Comparison of ENCODE assay signal across 1 cellular context in the genomic region with DNA sequence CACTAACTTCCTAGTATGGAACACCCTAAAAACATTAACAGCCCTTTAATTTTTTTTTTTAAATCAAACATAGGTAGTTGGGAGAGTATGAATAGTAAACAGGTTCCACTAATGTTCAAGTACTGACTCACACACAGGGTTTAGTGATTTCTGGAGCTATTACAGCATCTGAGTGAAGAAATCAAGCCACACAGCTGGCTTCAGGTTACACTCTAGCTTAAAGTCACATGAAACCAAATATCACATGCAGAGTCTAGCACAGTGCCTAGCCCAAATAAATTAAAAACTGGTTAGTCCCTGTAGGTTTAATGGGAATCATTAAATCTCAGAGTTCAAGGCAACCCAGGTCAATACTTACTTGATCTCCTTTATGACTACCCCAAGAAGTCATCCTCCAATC.
TF ChIP-seq lines count a peak whose summit lies in the region.

No MANE protein-coding gene starts in this region.

TF ChIP-seq in SK-N-SH treated with all-trans-retinoic acid at 6 μM for 48 hours, 23 proteins besides CTCF, POLR2A, EP300 and RAD21 (continued from another document):
- TF ChIP-seq, protein P1, sequence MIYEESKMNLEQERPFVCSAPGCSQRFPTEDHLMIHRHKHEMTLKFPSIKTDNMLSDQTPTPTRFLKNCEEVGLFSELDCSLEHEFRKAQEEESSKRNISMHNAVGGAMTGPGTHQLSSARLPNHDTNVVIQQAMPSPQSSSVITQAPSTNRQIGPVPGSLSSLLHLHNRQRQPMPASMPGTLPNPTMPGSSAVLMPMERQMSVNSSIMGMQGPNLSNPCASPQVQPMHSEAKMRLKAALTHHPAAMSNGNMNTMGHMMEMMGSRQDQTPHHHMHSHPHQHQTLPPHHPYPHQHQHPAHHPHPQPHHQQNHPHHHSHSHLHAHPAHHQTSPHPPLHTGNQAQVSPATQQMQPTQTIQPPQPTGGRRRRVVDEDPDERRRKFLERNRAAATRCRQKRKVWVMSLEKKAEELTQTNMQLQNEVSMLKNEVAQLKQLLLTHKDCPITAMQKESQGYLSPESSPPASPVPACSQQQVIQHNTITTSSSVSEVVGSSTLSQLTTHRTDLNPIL (CRISPR knock-in tag; IDR thresholded peaks at IDR 0.05; ENCODE audit: low read depth): no peak
- TF ChIP-seq ZNF565 (CRISPR knock-in tag; conservative IDR thresholded peaks at IDR 0.05; ENCODE audit: low read depth) (no peak), TOX (CRISPR knock-in tag; IDR thresholded peaks at IDR 0.05; ENCODE audit: borderline replicate concordance) (no peak)
